In genomic region chr21:33496345-33496744, GRCh38 we compare ENCODE assay signal across 17 cellular contexts. TPM values are rescaled to one million over a fixed set of nuclear protein-coding genes. Genes with fewer than 3 reads are reported as not detected.
DNase-seq lines count a peak whose midpoint lies in the region; ATAC-seq and TF ChIP-seq lines count a peak whose summit lies in the region.
"Had no signal": no experiment of that assay in that cellular context is flagged by ENCODE, and none has a peak within 500 bp of the region (broad histone marks: within the 10 kb centered on the region; RNA-seq: fewer than 3 reads in every experiment).

No MANE protein-coding gene starts in this region.

- H3K4me1 ChIP-seq in breast epithelium (no peaks in the 10 kb centered on the region), Loucy (ENCODE audit: insufficient read depth, low read length, poor library complexity, severe bottlenecking) (no peaks in the 10 kb centered on the region), neural progenitor cell (no peaks in the 10 kb centered on the region), right cardiac atrium (ENCODE audit: control insufficient read depth, insufficient read depth, low read length) (no peaks in the 10 kb centered on the region), esophagus muscularis mucosa (peaks cover 0 to 7% (median 3%) of the 10 kb centered on the region in 4 donors)

- no peaks in the 10 kb centered on the region for H3K9me3 Mint-ChIP-seq in MCF 10A (ENCODE audit: unreplicated experiment)
- no peaks in the 10 kb centered on the region for H3K9me3 Mint-ChIP-seq in neural progenitor cell
- H3K9me3 Mint-ChIP-seq: IgD-negative memory B cell; T-helper 1 cell treated with Interleukin-12 subunit alpha and Interleukin-12 subunit beta and Interleukin-4 antibody, amounts not matched to agents 30 μg/mL and 1 μg/mL, for 36 hours had no signal

- DNase-seq in MCF 10A (ENCODE audit: unreplicated experiment), result peak; percentile 4
- DNase-seq in breast epithelium (ENCODE audit: low spot score in 2 of 2), result no peak
- DNase-seq in dedifferentiated amniotic fluid mesenchymal stem cell (ENCODE audit: extremely low spot score), result peak; percentile 4
- DNase-seq in neural progenitor cell (ENCODE audit: low spot score), result no peak
- no peak for DNase-seq in right cardiac atrium
- no peak for DNase-seq in GM19238 (ENCODE audit: insufficient read length, low spot score)
- DNase-seq in esophagus muscularis mucosa (ENCODE audit: extremely low spot score), result no peak
- DNase-seq: GOT3; MV-4-11; NCI-H1417 treated with DMSO at 0.1 percent for 48 hours; NCI-H2029 treated with DMSO at 0.1 percent for 48 hours; NK-92 treated with Interleukin-12 subunit alpha and Interleukin-12 subunit beta, amount 100 ng/mL, for 24 hours had no signal

- H3K9ac ChIP-seq in Loucy (ENCODE audit: low read depth, low read length, poor library complexity, severe bottlenecking) (no peak overlapping the region), neural progenitor cell (no peak overlapping the region)

- intact Hi-C loops in MCF 10A (cut with micrococcal nuclease), result no loop called here
- intact Hi-C loops in breast epithelium (cut with DNase I; ENCODE audit: low total_unique reads), result no loop called here
- intact Hi-C loops in right cardiac atrium (cut with DNase I), result no loop called here
- intact Hi-C loops in esophagus muscularis mucosa (cut with DNase I), result no loop called here

- ATAC-seq in right cardiac atrium, result no peak

- no peaks in the 10 kb centered on the region for H3K79me2 ChIP-seq in Loucy (ENCODE audit: insufficient read depth, low read length)
- H3K79me2 ChIP-seq in neural progenitor cell (ENCODE audit: low read depth), result no peaks in the 10 kb centered on the region

- H3K9me3 ChIP-seq in breast epithelium (no peaks in the 10 kb centered on the region), Loucy (ENCODE audit: insufficient read depth, low read depth, low read length) (no peaks in the 10 kb centered on the region), neural progenitor cell (ENCODE audit: low read depth) (no peaks in the 10 kb centered on the region), right cardiac atrium (ENCODE audit: control insufficient read depth, low read length) (no peaks in the 10 kb centered on the region), esophagus muscularis mucosa (no peaks in the 10 kb centered on the region)

- H3K4me3 Mint-ChIP-seq in MCF 10A (ENCODE audit: unreplicated experiment) (no peak overlapping the region), neural progenitor cell (peak overlapping the region; percentile 16)
- H3K4me3 Mint-ChIP-seq: T-helper 1 cell treated with Interleukin-12 subunit alpha and Interleukin-12 subunit beta and Interleukin-4 antibody, amounts not matched to agents 30 μg/mL and 1 μg/mL, for 36 hours had no signal

- H3K4me3 ChIP-seq in breast epithelium (no peak overlapping the region), Loucy (ENCODE audit: low read length, poor library complexity, severe bottlenecking) (no peak overlapping the region), neural progenitor cell (no peak overlapping the region), right cardiac atrium (ENCODE audit: low read length) (no peak overlapping the region), esophagus muscularis mucosa (no peak overlapping the region)

- peak overlapping the region; percentile 5 for H3K4me2 ChIP-seq in Loucy (ENCODE audit: low read depth, low read length, poor library complexity, severe bottlenecking)
- H3K4me2 ChIP-seq in neural progenitor cell, result no peak overlapping the region

- TF ChIP-seq POLR2A in breast epithelium (IDR thresholded peaks at IDR 0.05) (no peak), esophagus muscularis mucosa (IDR thresholded peaks at IDR 0.05; ENCODE audit: low read depth) (no peak)

- TF ChIP-seq CTCF in MCF 10A (IDR thresholded peaks at IDR 0.05; ENCODE audit: unreplicated experiment) (no peak), breast epithelium (IDR thresholded peaks at IDR 0.05) (no peak), Loucy (conservative IDR thresholded peaks at IDR 0.05; ENCODE audit: low read length) (no peak), neural progenitor cell (IDR thresholded peaks at IDR 0.05) (no peak), esophagus muscularis mucosa (IDR thresholded peaks at IDR 0.05) (no peak)

- no peaks in the 10 kb centered on the region for H3K9me2 ChIP-seq in Loucy (replicated peaks; ENCODE audit: low read depth, low read length)

- CTCF ChIA-PET in MCF 10A (lab: Yijun Ruan, JAX), result no interaction called here

- no TSS peak for BruUV-seq in MCF 10A (replicated peaks; lab: Mats Ljungman, UMichigan)

- 60% methylated on average over 7 of the region's 7 CpGs for WGBS in right cardiac atrium
- WGBS in esophagus muscularis mucosa, result 70% methylated on average over 7 of the region's 7 CpGs

- H3K36me3 ChIP-seq in breast epithelium (no peaks in the 10 kb centered on the region), Loucy (ENCODE audit: insufficient read depth, low read length) (no peaks in the 10 kb centered on the region), neural progenitor cell (no peaks in the 10 kb centered on the region), esophagus muscularis mucosa (no peaks in the 10 kb centered on the region)

- TF ChIP-seq EP300 in esophagus muscularis mucosa (IDR thresholded peaks at IDR 0.05), result no peak

- H3K27ac ChIP-seq in breast epithelium (no peak overlapping the region), neural progenitor cell (no peak overlapping the region), right cardiac atrium (ENCODE audit: low read length) (no peak overlapping the region), esophagus muscularis mucosa (replicated peaks in 1 of 4) (no peak overlapping the region)
- H3K27ac ChIP-seq: C4-2B, RWPE1 had no signal

- no peak overlapping the region for H3K27ac Mint-ChIP-seq in MCF 10A (ENCODE audit: low read depth, unreplicated experiment)
- no peak overlapping the region for H3K27ac Mint-ChIP-seq in neural progenitor cell
- H3K27ac Mint-ChIP-seq: IgD-negative memory B cell; T-helper 1 cell treated with Interleukin-12 subunit alpha and Interleukin-12 subunit beta and Interleukin-4 antibody, amounts not matched to agents 30 μg/mL and 1 μg/mL, for 36 hours had no signal

- no peaks in the 10 kb centered on the region for H4K20me1 ChIP-seq in Loucy (ENCODE audit: insufficient read depth, low read length, poor library complexity, severe bottlenecking)
- no peaks in the 10 kb centered on the region for H4K20me1 ChIP-seq in neural progenitor cell (ENCODE audit: low read depth)

- H3K27me3 Mint-ChIP-seq in MCF 10A (ENCODE audit: insufficient read depth, unreplicated experiment), result no peaks in the 10 kb centered on the region
- H3K27me3 Mint-ChIP-seq in neural progenitor cell (ENCODE audit: insufficient read depth, low read depth), result peaks cover 9% of the 10 kb centered on the region

- H3F3A ChIP-seq in Loucy (ENCODE audit: low read depth), result no peaks in the 10 kb centered on the region
- no peaks in the 10 kb centered on the region for H3F3A ChIP-seq in neural progenitor cell (ENCODE audit: low read depth)

- H3K36me3 Mint-ChIP-seq in MCF 10A (ENCODE audit: insufficient read depth, unreplicated experiment) (no peaks in the 10 kb centered on the region), neural progenitor cell (no peaks in the 10 kb centered on the region)
- H3K36me3 Mint-ChIP-seq: IgD-negative memory B cell had no signal

- H3K4me1 Mint-ChIP-seq in MCF 10A (ENCODE audit: insufficient read depth, unreplicated experiment), result peaks cover 6% of the 10 kb centered on the region
- H3K4me1 Mint-ChIP-seq in neural progenitor cell, result peaks cover 6% of the 10 kb centered on the region

- H2AFZ ChIP-seq in Loucy (ENCODE audit: low read length) (no peak overlapping the region), neural progenitor cell (replicated peaks) (peak overlapping the region; percentile 50)

- H3K27me3 ChIP-seq in breast epithelium (no peaks in the 10 kb centered on the region), Loucy (ENCODE audit: insufficient read depth, low read length, poor library complexity, severe bottlenecking) (no peaks in the 10 kb centered on the region), neural progenitor cell (no peaks in the 10 kb centered on the region), right cardiac atrium (ENCODE audit: control insufficient read depth, insufficient read depth) (no peaks in the 10 kb centered on the region), esophagus muscularis mucosa (no peaks in the 10 kb centered on the region)

- POLR2A ChIA-PET in MCF 10A (lab: Yijun Ruan, JAX), result no interaction called here

RNA-seq across cellular contexts. Expression of gene DNAJC28, which starts 4.8 kb away (rescaled TPM):
- 0.28 and 0.39 TPM in 2 replicates for total RNA-seq in MCF 10A (2022)
- total RNA-seq in breast epithelium, result 1 to 10 TPM; 2.0 to 3.0 (median 2.2) TPM
- 3.8 and 4.7 TPM in 2 replicates for total RNA-seq in neural progenitor cell (ENCODE audit: low replicate concordance)
- 1 to 10 TPM; 3.8 to 6.0 (median 5.7) TPM for total RNA-seq in right cardiac atrium
- polyA plus RNA-seq in right cardiac atrium, result 6.2 TPM
- total RNA-seq in esophagus muscularis mucosa, result 1 to 10 TPM in 3 of 4 donors, under 1 TPM in 1; 0.83 to 2.1 (median 1.7) TPM

RNA-seq across cellular contexts. Expression of gene TMEM50B, which starts 16.6 kb away (rescaled TPM):
- 20.7 and 27.8 TPM in 2 replicates for total RNA-seq in MCF 10A (2022)
- total RNA-seq in breast epithelium, result 10 to 100 TPM; 88.8 to 92.8 (median 91.8) TPM
- 21.5 and 31.5 TPM in 2 replicates for total RNA-seq in neural progenitor cell (ENCODE audit: low replicate concordance)
- total RNA-seq in right cardiac atrium, result 10 to 100 TPM; 38.8 to 49.3 (median 41.2) TPM
- 37.0 TPM for polyA plus RNA-seq in right cardiac atrium
- total RNA-seq in esophagus muscularis mucosa, result 10 to 100 TPM; 40.2 to 95.1 (median 67.2) TPM

RNA-seq across cellular contexts. Expression of gene GART, which starts 45.6 kb away (rescaled TPM):
- total RNA-seq in MCF 10A (2022) (166 and 240 TPM in 2 replicates), breast epithelium (10 to 100 TPM; 80.6 to 90.8 (median 89.4) TPM), neural progenitor cell (ENCODE audit: low replicate concordance) (108 and 129 TPM in 2 replicates), right cardiac atrium (10 to 100 TPM; 28.6 to 47.4 (median 31.3) TPM), esophagus muscularis mucosa (10 to 100 TPM; 35.8 to 61.8 (median 49.0) TPM)
- 12.7 TPM for polyA plus RNA-seq in right cardiac atrium

RNA-seq across cellular contexts. Expression of gene SON, which starts 46.5 kb away (rescaled TPM):
- total RNA-seq in MCF 10A (2022) (289 and 303 TPM in 2 replicates), breast epithelium (100 to 1,000 TPM; 265 to 355 (median 330) TPM), neural progenitor cell (ENCODE audit: low replicate concordance) (200 and 227 TPM in 2 replicates), right cardiac atrium (100 to 1,000 TPM; 162 to 204 (median 178) TPM), esophagus muscularis mucosa (100 to 1,000 TPM; 219 to 258 (median 244) TPM)
- 91.2 TPM for polyA plus RNA-seq in right cardiac atrium

Comparison
In these comparisons a context has a peak if more than half of its experiments do, and no peak if none do; other contexts are left out.
1. DNase-seq: peak in MCF 10A (single experiment) and dedifferentiated amniotic fluid mesenchymal stem cell (single experiment); none in breast epithelium (0 of 2), neural progenitor cell (single experiment), right cardiac atrium (0 of 3), GM19238 (single experiment) and esophagus muscularis mucosa (single experiment).